Comparison of ENCODE assay signal across 8 cellular contexts in the genomic region with DNA sequence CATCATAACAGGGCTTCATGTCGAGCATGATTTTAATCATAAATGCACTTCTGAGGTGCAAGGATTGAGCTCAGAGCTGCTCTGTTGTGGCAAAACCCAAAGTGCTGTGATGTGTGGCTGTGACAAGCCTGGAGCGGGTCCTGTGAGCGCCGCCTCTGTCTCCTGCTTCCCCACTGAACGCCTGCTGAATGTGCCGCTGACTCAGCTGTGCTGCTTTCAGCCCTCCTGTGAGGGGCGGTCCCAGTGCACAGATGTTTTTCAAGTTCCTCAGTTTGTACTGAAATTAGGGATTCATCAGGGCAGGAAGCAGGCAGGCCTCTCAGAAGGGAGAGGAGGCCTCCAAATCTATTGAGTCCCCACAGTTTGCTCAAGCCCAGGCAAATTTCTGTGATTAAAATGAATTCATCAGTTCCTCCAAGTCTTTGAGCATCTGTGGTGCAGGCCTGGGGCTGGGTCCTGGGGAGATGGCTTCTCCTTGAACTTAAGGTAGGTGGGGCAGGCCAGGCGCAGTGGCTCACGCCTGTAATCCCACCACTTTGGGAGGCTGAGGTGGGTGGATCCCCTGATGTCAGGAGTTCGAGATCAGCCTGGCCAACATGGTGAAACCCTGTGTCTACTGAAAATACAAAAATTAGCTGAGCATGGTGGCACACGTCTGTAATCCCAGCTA. TPM values are rescaled to one million over a fixed set of nuclear protein-coding genes. Genes with fewer than 3 reads are reported as not detected.
DNase-seq lines count a peak whose midpoint lies in the region; ATAC-seq and TF ChIP-seq lines count a peak whose summit lies in the region.

No MANE protein-coding gene starts in this region.

- H3K9me3 ChIP-seq in lower lobe of right lung, result peaks cover 4% of the 10 kb centered on the region
- no peaks in the 10 kb centered on the region for H3K9me3 ChIP-seq in effector memory CD4-positive, alpha-beta T cell (ENCODE audit: control insufficient read depth, low read length)

- DNase-seq in AG04449 (ENCODE audit: low read depth, low spot score) (peak; percentile 21), H7 (peak; percentile 48), anterior cingulate cortex (lab: John Stamatoyannopoulos, UW) (peak in 46 of 58 donors; percentile 7 to 76 (median 44)), lower lobe of right lung (peak; percentile 55), T1000 (lab: John Stamatoyannopoulos, UW) (no peak)
- no peak for DNase-seq in stimulated activated naive CD4-positive, alpha-beta T cell treated with Interleukin-2 at 50 U/mL for 16 hours (lab: John Stamatoyannopoulos, UW)
- no peak for DNase-seq in effector memory CD4-positive, alpha-beta T cell

- peaks cover 18% of the 10 kb centered on the region for H3K4me1 ChIP-seq in lower lobe of right lung
- H3K4me1 ChIP-seq in effector memory CD4-positive, alpha-beta T cell (ENCODE audit: control insufficient read depth, insufficient read depth, low read length, poor library complexity, severe bottlenecking), result peaks cover 11% of the 10 kb centered on the region

- POLR2A ChIA-PET in AG04449 (lab: Yijun Ruan, JAX), result interaction anchor here (0.7 kb wide), 1 partner anchor 298 kb away, joined by 3 read pairs; no protein-coding TSS in a partner anchor

- no peak overlapping the region for H3K4me3 ChIP-seq in AG04449 (ENCODE audit: low read depth, low read length)
- no peak overlapping the region for H3K4me3 ChIP-seq in H7 (ENCODE audit: insufficient read depth, low read depth, low read length)
- no peak overlapping the region for H3K4me3 ChIP-seq in lower lobe of right lung
- no peak overlapping the region for H3K4me3 ChIP-seq in effector memory CD4-positive, alpha-beta T cell (ENCODE audit: insufficient read depth, low read depth, low read length, poor library complexity, severe bottlenecking)

- H3K27me3 ChIP-seq in H7 (ENCODE audit: control insufficient read depth, insufficient read depth, low read length) (no peaks in the 10 kb centered on the region), lower lobe of right lung (ENCODE audit: low read depth) (no peaks in the 10 kb centered on the region)
- H3K27me3 ChIP-seq in effector memory CD4-positive, alpha-beta T cell (replicated peaks; ENCODE audit: control insufficient read depth, insufficient read depth, low read length, poor library complexity, severe bottlenecking), result no peaks in the 10 kb centered on the region

- ATAC-seq in lower lobe of right lung (no peak), HG02981 (IDR thresholded peaks at IDR 0.05; ENCODE audit: unreplicated experiment) (no peak)

- TF ChIP-seq CTCF in AG04449 (IDR thresholded peaks at IDR 0.05; ENCODE audit: insufficient read depth, low read length, missing control alignments), result no peak
- TF ChIP-seq CTCF in lower lobe of right lung (IDR thresholded peaks at IDR 0.05), result no peak

- CTCF ChIA-PET in AG04449 (lab: Yijun Ruan, JAX), result interaction anchor here (0.6 to 1.3 kb wide), 2 partner anchors 12 to 37 kb away, joined by 3 read pairs; no protein-coding TSS in a partner anchor

- H3K36me3 ChIP-seq in H7 (replicated peaks; ENCODE audit: control insufficient read depth, insufficient read depth, low read length) (peaks cover 4% of the 10 kb centered on the region), lower lobe of right lung (peaks cover 38% of the 10 kb centered on the region)
- no peaks in the 10 kb centered on the region for H3K36me3 ChIP-seq in effector memory CD4-positive, alpha-beta T cell (ENCODE audit: control insufficient read depth, insufficient read depth, low read length)

- peak overlapping the region; percentile 24 for H3K27ac ChIP-seq in lower lobe of right lung
- no peak overlapping the region for H3K27ac ChIP-seq in effector memory CD4-positive, alpha-beta T cell (ENCODE audit: insufficient read depth, low read length, poor library complexity, severe bottlenecking)

- intact Hi-C loops in lower lobe of right lung (cut with DNase I), result no loop called here

RNA-seq across cellular contexts. Expression of a gene that starts 2.9 kb away (rescaled TPM):
- 38.8 and 42.9 TPM in 2 replicates for total RNA-seq in H7 (2014; rRNA removed; shearing (Covaris generic))
- 1.4 TPM for total RNA-seq in lower lobe of right lung

RNA-seq across cellular contexts. Expression of a gene that starts 25.9 kb away (rescaled TPM):
- total RNA-seq in H7 (2014; rRNA removed; shearing (Covaris generic)), result 21.8 and 24.0 TPM in 2 replicates
- 26.8 TPM for total RNA-seq in lower lobe of right lung

RNA-seq across cellular contexts. Expression of a gene that starts 30.6 kb away (rescaled TPM):
- 0.07 TPM in 1 of 2 replicates, not detected in the other for total RNA-seq in H7 (2014; rRNA removed; shearing (Covaris generic))
- not detected for total RNA-seq in lower lobe of right lung

RNA-seq across cellular contexts. Expression of a gene that starts 41.8 kb away (rescaled TPM):
- total RNA-seq in H7 (2014; rRNA removed; shearing (Covaris generic)), result 72.9 and 76.2 TPM in 2 replicates
- 33.5 TPM for total RNA-seq in lower lobe of right lung

RNA-seq across cellular contexts. Expression of a gene that starts 43.6 kb away (rescaled TPM):
- total RNA-seq in H7 (2014; rRNA removed; shearing (Covaris generic)), result 24.5 and 29.3 TPM in 2 replicates
- total RNA-seq in lower lobe of right lung, result 7.1 TPM

Comparison
In these comparisons a context has a peak if more than half of its experiments do, and no peak if none do; other contexts are left out.
1. DNase-seq: peak in AG04449 (single experiment), H7 (single experiment), anterior cingulate cortex (46 of 58) and lower lobe of right lung (single experiment); none in T1000 (single experiment), stimulated activated naive CD4-positive, alpha-beta T cell treated with Interleukin-2 at 50 U/mL for 16 hours (single experiment) and effector memory CD4-positive, alpha-beta T cell (0 of 3).
2. RNA of a gene that starts 2.9 kb away (total RNA-seq): 38.8 to 42.9 TPM in H7; 1.4 TPM in lower lobe of right lung (single experiment); every median in the first group is over 10 times any median in the second.